Comparison of ENCODE assay signal across 18 cellular contexts in the genomic region with DNA sequence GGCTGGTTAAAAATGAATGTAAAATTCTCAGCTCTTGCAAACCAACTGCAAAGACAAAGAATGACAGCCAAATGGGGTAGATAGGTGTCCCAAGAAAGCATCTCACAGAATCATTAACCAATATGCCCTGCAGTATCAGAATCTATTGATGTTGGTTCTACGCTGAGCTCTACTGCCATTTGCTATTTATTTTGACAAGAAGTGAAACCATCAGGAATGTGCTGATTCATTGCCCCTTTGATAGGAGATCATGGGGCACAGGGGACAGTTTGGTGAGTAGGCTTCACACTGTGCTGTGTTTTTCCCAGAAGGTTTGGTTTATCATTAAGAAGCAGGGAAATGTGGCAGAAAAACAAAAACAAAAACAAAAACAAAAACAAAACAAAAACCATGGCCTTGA. TPM values are rescaled to one million over a fixed set of nuclear protein-coding genes. Genes with fewer than 3 reads are reported as not detected.
"Had no signal": no experiment of that assay in that cellular context is flagged by ENCODE, and none has a peak within 500 bp of the region (broad histone marks: within the 10 kb centered on the region; RNA-seq: fewer than 3 reads in every experiment).

No MANE protein-coding gene starts in this region.

- H3K27me3 Mint-ChIP-seq: activated naive CD8-positive, alpha-beta T cell treated with anti-CD3 and anti-CD28 coated beads, Interleukin-2, amount 50 U/mL, for 24 hours; activated T-helper 17 cell treated with anti-CD3 and anti-CD28 coated beads, Interleukin-2, amount 50 U/mL, for 72 hours; dendritic cell treated with granulocyte-macrophage colony-stimulating factor and Interleukin-4, amounts not matched to agents 40 ng/mL and 50 ng/mL, for 4 days; effector memory CD8-positive, alpha-beta T cell; naive B cell; stimulated activated memory B cell treated with anti-CD40 and anti-IgM and Interleukin-4, amounts not matched to agents 10 μg/mL and 1 μg/mL and 100 μg/mL, for 72 hours had no signal

- ATAC-seq: activated naive CD8-positive, alpha-beta T cell treated with anti-CD3 and anti-CD28 coated beads, Interleukin-2, amount 50 U/mL, for 24 hours; activated T-helper 17 cell treated with anti-CD3 and anti-CD28 coated beads, Interleukin-2, amount 50 U/mL, for 72 hours; effector memory CD8-positive, alpha-beta T cell; left lobe of liver; stimulated activated memory B cell treated with anti-CD40 and anti-IgM and Interleukin-4, amounts not matched to agents 10 μg/mL and 1 μg/mL and 100 μg/mL, for 72 hours had no signal

- FAIRE-seq: bronchial epithelial cell had no signal

- H3K27ac Mint-ChIP-seq: activated naive CD8-positive, alpha-beta T cell treated with anti-CD3 and anti-CD28 coated beads, Interleukin-2, amount 50 U/mL, for 24 hours; activated T-helper 17 cell treated with anti-CD3 and anti-CD28 coated beads, Interleukin-2, amount 50 U/mL, for 72 hours; dendritic cell treated with granulocyte-macrophage colony-stimulating factor and Interleukin-4, amounts not matched to agents 40 ng/mL and 50 ng/mL, for 4 days; effector memory CD8-positive, alpha-beta T cell; immature natural killer cell; naive B cell; stimulated activated memory B cell treated with anti-CD40 and anti-IgM and Interleukin-4, amounts not matched to agents 10 μg/mL and 1 μg/mL and 100 μg/mL, for 72 hours had no signal

- H3K4me3 Mint-ChIP-seq: activated naive CD8-positive, alpha-beta T cell treated with anti-CD3 and anti-CD28 coated beads, Interleukin-2, amount 50 U/mL, for 24 hours; activated T-helper 17 cell treated with anti-CD3 and anti-CD28 coated beads, Interleukin-2, amount 50 U/mL, for 72 hours; dendritic cell treated with granulocyte-macrophage colony-stimulating factor and Interleukin-4, amounts not matched to agents 40 ng/mL and 50 ng/mL, for 4 days; effector memory CD8-positive, alpha-beta T cell; immature natural killer cell; naive B cell; stimulated activated memory B cell treated with anti-CD40 and anti-IgM and Interleukin-4, amounts not matched to agents 10 μg/mL and 1 μg/mL and 100 μg/mL, for 72 hours had no signal

- H3K4me1 Mint-ChIP-seq: activated naive CD8-positive, alpha-beta T cell treated with anti-CD3 and anti-CD28 coated beads, Interleukin-2, amount 50 U/mL, for 24 hours; activated T-helper 17 cell treated with anti-CD3 and anti-CD28 coated beads, Interleukin-2, amount 50 U/mL, for 72 hours; immature natural killer cell; naive B cell; stimulated activated memory B cell treated with anti-CD40 and anti-IgM and Interleukin-4, amounts not matched to agents 10 μg/mL and 1 μg/mL and 100 μg/mL, for 72 hours had no signal

- H3K36me3 Mint-ChIP-seq: immature natural killer cell; naive B cell; stimulated activated memory B cell treated with anti-CD40 and anti-IgM and Interleukin-4, amounts not matched to agents 10 μg/mL and 1 μg/mL and 100 μg/mL, for 72 hours had no signal

- DNase-seq: activated CD4-positive, alpha-beta T cell treated with anti-CD3 and anti-CD28 coated beads, Interleukin-2, amount 50 U/mL, for 4 hours; activated CD4-positive, CD25-positive, alpha-beta regulatory T cell treated with anti-CD3 and anti-CD28 coated beads, Interleukin-2, amount 50 U/mL, for 72 hours; activated naive CD4-positive, alpha-beta T cell treated with Interleukin-2 at 50 U/mL for 16 hours; activated naive CD8-positive, alpha-beta T cell treated with anti-CD3 and anti-CD28 coated beads, Interleukin-2, amount 50 U/mL, for 24 hours; aorta; effector memory CD8-positive, alpha-beta T cell; foreskin melanocyte; immature natural killer cell; naive B cell; stimulated activated CD4-positive, alpha-beta T cell treated with anti-CD3 and anti-CD28 coated beads, Interleukin-2, amount 100 ng/mL, for 48 hours had no signal

RNA-seq across cellular contexts. Expression of gene CDC14C, which starts 19.4 kb away (rescaled TPM):
- total RNA-seq: activated T-helper 17 cell treated with anti-CD3 and anti-CD28 coated beads, Interleukin-2, amount 50 U/mL, for 72 hours; aorta; bronchial epithelial cell; cerebellum; left lobe of liver; lung microvascular endothelial cell; urinary bladder had no signal
